Comparison of ENCODE assay signal across 16 cellular contexts in genomic region chr21:15775981-15776380, GRCh38. TPM values are rescaled to one million over a fixed set of nuclear protein-coding genes. Genes with fewer than 3 reads are reported as not detected.
A peak's percentile ranks its signal among the peaks of the same experiment; 100 is the strongest.
DNase-seq lines count a peak whose midpoint lies in the region; ATAC-seq, FAIRE-seq and TF ChIP-seq lines count a peak whose summit lies in the region.
"Had no signal": no experiment of that assay in that cellular context is flagged by ENCODE, and none has a peak within 500 bp of the region (broad histone marks: within the 10 kb centered on the region; RNA-seq: fewer than 3 reads in every experiment).

No MANE protein-coding gene starts in this region.

- peak; percentile 60 for DNase-seq in AG04449 (ENCODE audit: low read depth, low spot score)
- DNase-seq in HT1080 (ENCODE audit: low read depth) = peak; percentile 22
- DNase-seq in mammary epithelial cell = peak; percentile 82
- DNase-seq in mesothelial cell of epicardium (ENCODE audit: low spot score in 2 of 2, unreplicated experiment in 2 of 2) = no peak
- no peak for DNase-seq in RCC 7860 (ENCODE audit: low spot score)
- no peak for DNase-seq in activated naive CD4-positive, alpha-beta T cell (lab: John Stamatoyannopoulos, UW)
- DNase-seq in right atrium auricular region (ENCODE audit: low spot score) = no peak
- DNase-seq in sciatic nerve (ENCODE audit: low spot score) = no peak
- DNase-seq: activated CD4-positive, alpha-beta memory T cell treated with anti-CD3 and anti-CD28 coated beads, Interleukin-2, amount 10 ng/mL, durations not matched to agents 7 days and 5 days; activated naive CD4-positive, alpha-beta T cell treated with anti-CD3 and anti-CD28 coated beads, Interleukin-2, amount 10 ng/mL, durations not matched to agents 7 days and 5 days; GF-D8; heart right ventricle; T-helper 9 cell had no signal

- FAIRE-seq in RCC 7860 (lab: Jason Lieb, UNC) = no peak

- no peaks in the 10 kb centered on the region for H4K20me1 ChIP-seq in mammary epithelial cell (ENCODE audit: insufficient read depth, low read length)

- H3K27me3 Mint-ChIP-seq in mesothelial cell of epicardium (ENCODE audit: low read depth) = no peaks in the 10 kb centered on the region
- H3K27me3 Mint-ChIP-seq: activated CD4-positive, alpha-beta memory T cell treated with anti-CD3 and anti-CD28 coated beads, Interleukin-2, amount 10 ng/mL, durations not matched to agents 7 days and 5 days; activated naive CD4-positive, alpha-beta T cell treated with anti-CD3 and anti-CD28 coated beads, Interleukin-2, amount 10 ng/mL, durations not matched to agents 7 days and 5 days; B cell; IgD-negative memory B cell had no signal

- H3K36me3 ChIP-seq in mammary epithelial cell (ENCODE audit: insufficient read depth, low read length) = no peaks in the 10 kb centered on the region
- peaks cover 4% of the 10 kb centered on the region for H3K36me3 ChIP-seq in right atrium auricular region

- H3K4me1 Mint-ChIP-seq in mesothelial cell of epicardium = peaks cover 57% of the 10 kb centered on the region

- in situ Hi-C loops in mammary epithelial cell (cut with MboI; ENCODE audit: low sequenced_read_pairs in 2 of 2) = no loop called here

- peaks cover 62% of the 10 kb centered on the region for H3K79me2 ChIP-seq in mammary epithelial cell (ENCODE audit: insufficient read depth, low read length)

- peaks cover 26% of the 10 kb centered on the region for H3K4me1 ChIP-seq in mammary epithelial cell (ENCODE audit: insufficient read depth, low read length)
- H3K4me1 ChIP-seq in right atrium auricular region = no peaks in the 10 kb centered on the region

- H3K27ac ChIP-seq in mammary epithelial cell (ENCODE audit: insufficient read depth, low read depth, low read length) (peak overlapping the region; percentile 39), right atrium auricular region (no peak overlapping the region)
- H3K27ac ChIP-seq: heart right ventricle had no signal

- no peak overlapping the region for H3K9ac ChIP-seq in mammary epithelial cell (ENCODE audit: insufficient read depth, low read length)

- H3K9me3 ChIP-seq in mammary epithelial cell (replicated peaks; ENCODE audit: insufficient read depth, low read length) (no peaks in the 10 kb centered on the region), right atrium auricular region (no peaks in the 10 kb centered on the region)
- H3K9me3 ChIP-seq: heart right ventricle had no signal

- H3K9me3 Mint-ChIP-seq in mesothelial cell of epicardium = no peaks in the 10 kb centered on the region
- H3K9me3 Mint-ChIP-seq: activated naive CD4-positive, alpha-beta T cell treated with anti-CD3 and anti-CD28 coated beads, Interleukin-2, amount 10 ng/mL, durations not matched to agents 7 days and 5 days; GM23338; IgD-negative memory B cell had no signal

- CTCF ChIA-PET in AG04449 (lab: Yijun Ruan, JAX) (interaction anchor here (1.1 to 1.2 kb wide), 2 partner anchors 12 to 46 kb away, joined by 3 read pairs; partner anchors contain the start of gene USP25), mammary epithelial cell (lab: Charles Lee; ENCODE audit: low non-redundant PET) (no interaction called here)

- H3K27me3 ChIP-seq in mammary epithelial cell (ENCODE audit: insufficient read depth, low read length) (no peaks in the 10 kb centered on the region), right atrium auricular region (no peaks in the 10 kb centered on the region)
- H3K27me3 ChIP-seq: heart right ventricle had no signal

- TF ChIP-seq CTCF in AG04449 (IDR thresholded peaks at IDR 0.05; ENCODE audit: insufficient read depth, low read length, missing control alignments) (no peak), mammary epithelial cell (conservative IDR thresholded peaks at IDR 0.05 in 1 of 2, IDR thresholded peaks at IDR 0.05 in 1 of 2; ENCODE audit: extremely low read depth in 1 of 2, insufficient read depth in 1 of 2, low read depth in 1 of 2, low read length in 2 of 2) (no peak), mesothelial cell of epicardium (IDR thresholded peaks at IDR 0.05; ENCODE audit: unreplicated experiment) (no peak), right atrium auricular region (IDR thresholded peaks at IDR 0.05) (no peak)

- H3K36me3 Mint-ChIP-seq in mesothelial cell of epicardium = peaks cover 13% of the 10 kb centered on the region

- H3K4me3 Mint-ChIP-seq in mesothelial cell of epicardium = no peak overlapping the region
- H3K4me3 Mint-ChIP-seq: activated CD4-positive, alpha-beta memory T cell treated with anti-CD3 and anti-CD28 coated beads, Interleukin-2, amount 10 ng/mL, durations not matched to agents 7 days and 5 days; activated naive CD4-positive, alpha-beta T cell treated with anti-CD3 and anti-CD28 coated beads, Interleukin-2, amount 10 ng/mL, durations not matched to agents 7 days and 5 days; B cell; GM23338; IgD-negative memory B cell had no signal

- POLR2A ChIA-PET in AG04449 (lab: Yijun Ruan, JAX) = interaction anchor here (0.5 kb wide), 1 partner anchor 860 kb away, joined by 3 read pairs; no protein-coding TSS in a partner anchor

- dilution Hi-C loops in mammary epithelial cell (cut with HindIII; ENCODE audit: low sequenced_read_pairs) = no loop called here

- H3K4me3 ChIP-seq in AG04449 (ENCODE audit: low read depth, low read length) (no peak overlapping the region), mammary epithelial cell (replicated peaks in 1 of 3; ENCODE audit: insufficient read depth in 1 of 3, low read depth in 2 of 3, low read length in 3 of 3) (no peak overlapping the region), right atrium auricular region (no peak overlapping the region)
- H3K4me3 ChIP-seq: GM23338, heart right ventricle had no signal

- ATAC-seq in sciatic nerve = no peak
- ATAC-seq: heart right ventricle had no signal

- intact Hi-C loops in mammary epithelial cell (cut with micrococcal nuclease) (no loop called here), sciatic nerve (cut with DNase I) (no loop called here)

- BruUV-seq in mammary epithelial cell (replicated peaks; lab: Mats Ljungman, UMichigan) = no TSS peak

- H2AFZ ChIP-seq in mammary epithelial cell (ENCODE audit: low read depth, low read length) = no peak overlapping the region
- H2AFZ ChIP-seq: GM23338 had no signal

- H3K27ac Mint-ChIP-seq in mesothelial cell of epicardium = peak overlapping the region; percentile 80
- H3K27ac Mint-ChIP-seq: activated CD4-positive, alpha-beta memory T cell treated with anti-CD3 and anti-CD28 coated beads, Interleukin-2, amount 10 ng/mL, durations not matched to agents 7 days and 5 days; activated naive CD4-positive, alpha-beta T cell treated with anti-CD3 and anti-CD28 coated beads, Interleukin-2, amount 10 ng/mL, durations not matched to agents 7 days and 5 days; B cell; IgD-negative memory B cell had no signal

- H3K4me2 ChIP-seq in mammary epithelial cell (ENCODE audit: insufficient read depth, low read depth, low read length) = peak overlapping the region; percentile 51
- H3K4me2 ChIP-seq: GM23338 had no signal

RNA-seq across cellular contexts. Expression of gene USP25, which starts 46.2 kb away (rescaled TPM):
- 17.1 and 18.4 TPM in 2 replicates for total RNA-seq in HT1080 (2014; rRNA removed; shearing (Covaris generic))
- polyA plus RNA-seq in HT1080 (2015; cell fraction: cytosol; rRNA removed) = 17.9 and 21.0 TPM in 2 replicates
- polyA plus RNA-seq in HT1080 (2015; cell fraction: nucleus; rRNA removed) = 15.2 and 18.5 TPM in 2 replicates
- 10 to 100 TPM; 43.0 to 54.2 TPM for total RNA-seq in mammary epithelial cell
- 14.4 TPM for polyA plus RNA-seq in mammary epithelial cell
- 42.8 TPM for polyA minus RNA-seq in mammary epithelial cell
- 82.8 to 89.2 TPM (median 88.1 TPM) in 3 replicates for total RNA-seq in mesothelial cell of epicardium
- 10 to 100 TPM; 42.9 to 44.7 TPM for total RNA-seq in right atrium auricular region
- 95.2 TPM for total RNA-seq in sciatic nerve

Comparison
In these comparisons a context has a peak if more than half of its experiments do, and no peak if none do; other contexts are left out.
1. DNase-seq: peak in AG04449 (single experiment), HT1080 (single experiment) and mammary epithelial cell (single experiment); none in mesothelial cell of epicardium (0 of 2), RCC 7860 (single experiment), activated naive CD4-positive, alpha-beta T cell (0 of 4), right atrium auricular region (single experiment) and sciatic nerve (single experiment).